Comparison of ENCODE assay signal across 1 cellular context in genomic region chr1:27590917-27591508, GRCh38.
TF ChIP-seq lines count a peak whose summit lies in the region.

No MANE protein-coding gene starts in this region.

TF ChIP-seq in GM12878, 131 proteins besides CTCF, POLR2A, EP300 and RAD21:
- TF ChIP-seq RFX5 (IDR thresholded peaks at IDR 0.05; ENCODE audit: low read depth, low read length) (peak; percentile 67), TAF1 (IDR thresholded peaks at IDR 0.05; ENCODE audit: borderline replicate concordance, low read depth, low read length) (no peak), ZBTB33 (IDR thresholded peaks at IDR 0.05) (no peak), ZBTB40 (IDR thresholded peaks at IDR 0.05; ENCODE audit: borderline replicate concordance) (no peak), USF2 (IDR thresholded peaks at IDR 0.05; ENCODE audit: borderline replicate concordance, low read depth, low read length) (no peak), IKZF2 (IDR thresholded peaks at IDR 0.05) (no peak), SMC3 (IDR thresholded peaks at IDR 0.05; ENCODE audit: borderline replicate concordance, low read length) (no peak), HDGF (IDR thresholded peaks at IDR 0.05) (no peak), FOS (IDR thresholded peaks at IDR 0.05; ENCODE audit: borderline replicate concordance, extremely low read depth, insufficient read length) (no peak), BCLAF1 (IDR thresholded peaks at IDR 0.05) (no peak), MXI1 (IDR thresholded peaks at IDR 0.05; ENCODE audit: low read depth, low read length) (no peak), CHD1 (IDR thresholded peaks at IDR 0.05; ENCODE audit: low read depth, low read length) (no peak), DPF2 (IDR thresholded peaks at IDR 0.05) (no peak), CREB1 (IDR thresholded peaks at IDR 0.05; ENCODE audit: low read depth) (0 out of 2 replicates have a peak, but pooled peaks have one; percentile 21), GATAD2B (conservative IDR thresholded peaks at IDR 0.05; ENCODE audit: low read depth) (no peak)
